ENCODE assay signal across 1 cellular context in genomic region chr9:124818431-124819281, GRCh38.
TF ChIP-seq lines count a peak whose summit lies in the region.

No MANE protein-coding gene starts in this region.

TF ChIP-seq in K562, 482 proteins besides CTCF, POLR2A, EP300 and RAD21 (continued from another document):
- TF ChIP-seq ETV5 (CRISPR knock-in tag; IDR thresholded peaks at IDR 0.05; ENCODE audit: low read depth) (peak; percentile 31; the same call in 1 of the 2 replicates), ZNF263 (CRISPR knock-in tag; IDR thresholded peaks at IDR 0.05; ENCODE audit: borderline replicate concordance) (no peak), ZNF561 (CRISPR knock-in tag; conservative IDR thresholded peaks at IDR 0.05) (no peak), STAG1 (CRISPR knock-in tag; IDR thresholded peaks at IDR 0.05; ENCODE audit: borderline replicate concordance) (0 out of 2 replicates have a peak, but pooled peaks have one; percentile 0), GMEB1 (CRISPR knock-in tag; IDR thresholded peaks at IDR 0.05) (no peak), ZNF324 (CRISPR knock-in tag; IDR thresholded peaks at IDR 0.05) (no peak), GABPA (tag; conservative IDR thresholded peaks at IDR 0.05; ENCODE audit: low read depth) (no peak), MTA3 (IDR thresholded peaks at IDR 0.05; ENCODE audit: borderline replicate concordance) (peak; percentile 61; the same call in 1 of the 2 replicates), HINFP (tag; conservative IDR thresholded peaks at IDR 0.05; ENCODE audit: low read depth) (no peak), POLR3G (IDR thresholded peaks at IDR 0.05; ENCODE audit: extremely low read depth, insufficient read length, insufficient replicate concordance) (no peak), ZNF583 (CRISPR knock-in tag; IDR thresholded peaks at IDR 0.05) (0 out of 2 replicates have a peak, but pooled peaks have one; percentile 5), MLX (CRISPR knock-in tag; conservative IDR thresholded peaks at IDR 0.05) (no peak), LARP7 (IDR thresholded peaks at IDR 0.05) (no peak), NR4A1 (CRISPR knock-in tag; IDR thresholded peaks at IDR 0.05) (no peak), NR4A1 (tag; IDR thresholded peaks at IDR 0.05) (peak; percentile 65; the same call in 1 of the 2 replicates), TCF15 (CRISPR knock-in tag; IDR thresholded peaks at IDR 0.05) (no peak), TRIM24 (IDR thresholded peaks at IDR 0.05) (no peak), POLR2B (IDR thresholded peaks at IDR 0.05; ENCODE audit: low read depth, partially characterized antibody) (no peak), DPF2 (IDR thresholded peaks at IDR 0.05) (peak; percentile 59), ZNF24 (IDR thresholded peaks at IDR 0.05) (no peak), WHSC1 (IDR thresholded peaks at IDR 0.05; ENCODE audit: low read length) (peak; percentile 64), NR2C1 (IDR thresholded peaks at IDR 0.05) (no peak), NR2C1 (tag; IDR thresholded peaks at IDR 0.05) (0 out of 2 replicates have a peak, but pooled peaks have one; percentile 11), EP400 (IDR thresholded peaks at IDR 0.05) (no peak), JUND (IDR thresholded peaks at IDR 0.05; ENCODE audit: borderline replicate concordance, low read depth, low read length) (peak; percentile 54; the same call in 1 of the 2 replicates), JUND (tag; IDR thresholded peaks at IDR 0.05; ENCODE audit: borderline replicate concordance, low read depth, low read length) (no peak; the same call in 2 of the 3 replicates), ZNF217 (CRISPR knock-in tag; IDR thresholded peaks at IDR 0.05) (no peak), ZFP36 (IDR thresholded peaks at IDR 0.05; ENCODE audit: low read depth, low read length, partially characterized antibody) (peak; percentile 87)
- TF ChIP-seq, protein P1, sequence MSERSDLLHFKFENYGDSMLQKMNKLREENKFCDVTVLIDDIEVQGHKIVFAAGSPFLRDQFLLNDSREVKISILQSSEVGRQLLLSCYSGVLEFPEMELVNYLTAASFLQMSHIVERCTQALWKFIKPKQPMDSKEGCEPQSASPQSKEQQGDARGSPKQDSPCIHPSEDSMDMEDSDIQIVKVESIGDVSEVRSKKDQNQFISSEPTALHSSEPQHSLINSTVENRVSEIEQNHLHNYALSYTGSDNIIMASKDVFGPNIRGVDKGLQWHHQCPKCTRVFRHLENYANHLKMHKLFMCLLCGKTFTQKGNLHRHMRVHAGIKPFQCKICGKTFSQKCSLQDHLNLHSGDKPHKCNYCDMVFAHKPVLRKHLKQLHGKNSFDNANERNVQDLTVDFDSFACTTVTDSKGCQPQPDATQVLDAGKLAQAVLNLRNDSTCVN (CRISPR knock-in tag; IDR thresholded peaks at IDR 0.05), result no peak
- TF ChIP-seq, protein P2, sequence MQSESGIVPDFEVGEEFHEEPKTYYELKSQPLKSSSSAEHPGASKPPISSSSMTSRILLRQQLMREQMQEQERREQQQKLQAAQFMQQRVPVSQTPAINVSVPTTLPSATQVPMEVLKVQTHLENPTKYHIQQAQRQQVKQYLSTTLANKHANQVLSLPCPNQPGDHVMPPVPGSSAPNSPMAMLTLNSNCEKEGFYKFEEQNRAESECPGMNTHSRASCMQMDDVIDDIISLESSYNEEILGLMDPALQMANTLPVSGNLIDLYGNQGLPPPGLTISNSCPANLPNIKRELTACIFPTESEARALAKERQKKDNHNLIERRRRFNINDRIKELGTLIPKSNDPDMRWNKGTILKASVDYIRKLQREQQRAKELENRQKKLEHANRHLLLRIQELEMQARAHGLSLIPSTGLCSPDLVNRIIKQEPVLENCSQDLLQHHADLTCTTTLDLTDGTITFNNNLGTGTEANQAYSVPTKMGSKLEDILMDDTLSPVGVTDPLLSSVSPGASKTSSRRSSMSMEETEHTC (IDR thresholded peaks at IDR 0.05), result peak; percentile 87
- TF ChIP-seq, protein P3, sequence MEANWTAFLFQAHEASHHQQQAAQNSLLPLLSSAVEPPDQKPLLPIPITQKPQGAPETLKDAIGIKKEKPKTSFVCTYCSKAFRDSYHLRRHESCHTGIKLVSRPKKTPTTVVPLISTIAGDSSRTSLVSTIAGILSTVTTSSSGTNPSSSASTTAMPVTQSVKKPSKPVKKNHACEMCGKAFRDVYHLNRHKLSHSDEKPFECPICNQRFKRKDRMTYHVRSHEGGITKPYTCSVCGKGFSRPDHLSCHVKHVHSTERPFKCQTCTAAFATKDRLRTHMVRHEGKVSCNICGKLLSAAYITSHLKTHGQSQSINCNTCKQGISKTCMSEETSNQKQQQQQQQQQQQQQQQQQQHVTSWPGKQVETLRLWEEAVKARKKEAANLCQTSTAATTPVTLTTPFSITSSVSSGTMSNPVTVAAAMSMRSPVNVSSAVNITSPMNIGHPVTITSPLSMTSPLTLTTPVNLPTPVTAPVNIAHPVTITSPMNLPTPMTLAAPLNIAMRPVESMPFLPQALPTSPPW (CRISPR knock-in tag; IDR thresholded peaks at IDR 0.05), result no peak
- TF ChIP-seq, protein P4, sequence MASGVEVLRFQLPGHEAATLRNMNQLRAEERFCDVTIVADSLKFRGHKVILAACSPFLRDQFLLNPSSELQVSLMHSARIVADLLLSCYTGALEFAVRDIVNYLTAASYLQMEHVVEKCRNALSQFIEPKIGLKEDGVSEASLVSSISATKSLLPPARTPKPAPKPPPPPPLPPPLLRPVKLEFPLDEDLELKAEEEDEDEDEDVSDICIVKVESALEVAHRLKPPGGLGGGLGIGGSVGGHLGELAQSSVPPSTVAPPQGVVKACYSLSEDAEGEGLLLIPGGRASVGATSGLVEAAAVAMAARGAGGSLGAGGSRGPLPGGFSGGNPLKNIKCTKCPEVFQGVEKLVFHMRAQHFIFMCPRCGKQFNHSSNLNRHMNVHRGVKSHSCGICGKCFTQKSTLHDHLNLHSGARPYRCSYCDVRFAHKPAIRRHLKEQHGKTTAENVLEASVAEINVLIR (CRISPR knock-in tag; IDR thresholded peaks at IDR 0.05), result no peak
- TF ChIP-seq, protein P5, sequence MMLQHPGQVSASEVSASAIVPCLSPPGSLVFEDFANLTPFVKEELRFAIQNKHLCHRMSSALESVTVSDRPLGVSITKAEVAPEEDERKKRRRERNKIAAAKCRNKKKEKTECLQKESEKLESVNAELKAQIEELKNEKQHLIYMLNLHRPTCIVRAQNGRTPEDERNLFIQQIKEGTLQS (IDR thresholded peaks at IDR 0.05), result peak; percentile 63
- TF ChIP-seq, protein P5 (CRISPR knock-in tag; conservative IDR thresholded peaks at IDR 0.05), result no peak
TF ChIP-seq in K562: peak in this region for 59.
